2 cellular contexts compared by ENCODE assay signal in the genomic region with DNA sequence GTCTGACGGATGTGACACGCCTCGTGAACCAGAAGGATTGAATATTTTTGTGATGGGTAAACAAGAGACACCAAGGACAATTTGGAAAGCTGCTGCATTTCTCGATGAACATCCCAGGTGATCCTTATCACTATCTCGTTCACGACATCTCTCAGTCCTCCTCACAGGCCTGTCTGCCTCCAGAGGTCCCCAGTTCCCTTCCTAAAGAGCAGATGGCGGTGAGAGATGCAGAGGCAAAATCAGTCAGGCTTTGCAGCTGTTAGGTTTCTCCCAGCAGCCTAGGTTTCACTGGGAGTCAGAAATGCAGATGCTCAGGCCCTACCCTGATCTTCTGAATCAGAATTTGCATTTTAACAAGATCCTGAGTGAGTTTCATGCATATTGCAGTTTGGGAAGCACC.
TF ChIP-seq lines count a peak whose summit lies in the region.

No MANE protein-coding gene starts in this region.

TF ChIP-seq in H1, 55 proteins besides CTCF, POLR2A, EP300 and RAD21:
- TF ChIP-seq KDM1A (IDR thresholded peaks at IDR 0.05; ENCODE audit: borderline replicate concordance, low read length) (no peak), BRCA1 (IDR thresholded peaks at IDR 0.05; ENCODE audit: low read depth, low read length) (no peak), ATF2 (IDR thresholded peaks at IDR 0.05; ENCODE audit: low read length) (no peak)

TF ChIP-seq in SK-N-SH treated with all-trans-retinoic acid at 6 μM for 48 hours, 23 proteins besides CTCF, POLR2A, EP300 and RAD21:
- TF ChIP-seq ZFP30 (CRISPR knock-in tag; IDR thresholded peaks at IDR 0.05) (no peak), BACH2 (CRISPR knock-in tag; IDR thresholded peaks at IDR 0.05; ENCODE audit: borderline replicate concordance) (no peak), TCF4 (CRISPR knock-in tag; IDR thresholded peaks at IDR 0.05; ENCODE audit: borderline replicate concordance) (no peak), ZNF8 (CRISPR knock-in tag; IDR thresholded peaks at IDR 0.05) (no peak), ZFP3 (CRISPR knock-in tag; IDR thresholded peaks at IDR 0.05) (no peak), GLIS3 (CRISPR knock-in tag; IDR thresholded peaks at IDR 0.05) (no peak), ARNTL (CRISPR knock-in tag; IDR thresholded peaks at IDR 0.05; ENCODE audit: borderline replicate concordance, low read depth) (no peak), OSR1 (CRISPR knock-in tag; IDR thresholded peaks at IDR 0.05) (no peak), ZC3H10 (CRISPR knock-in tag; IDR thresholded peaks at IDR 0.05) (no peak), ZNF70 (CRISPR knock-in tag; IDR thresholded peaks at IDR 0.05) (no peak), SNAI2 (CRISPR knock-in tag; IDR thresholded peaks at IDR 0.05) (no peak), CSRNP3 (CRISPR knock-in tag; IDR thresholded peaks at IDR 0.05) (no peak), RARB (CRISPR knock-in tag; IDR thresholded peaks at IDR 0.05) (no peak), TOX (CRISPR knock-in tag; IDR thresholded peaks at IDR 0.05; ENCODE audit: borderline replicate concordance) (no peak), CREB5 (CRISPR knock-in tag; IDR thresholded peaks at IDR 0.05; ENCODE audit: low read depth) (no peak), ZNF565 (CRISPR knock-in tag; conservative IDR thresholded peaks at IDR 0.05; ENCODE audit: low read depth) (no peak), PPARA (CRISPR knock-in tag; IDR thresholded peaks at IDR 0.05; ENCODE audit: borderline replicate concordance) (no peak)
- TF ChIP-seq, protein P1, sequence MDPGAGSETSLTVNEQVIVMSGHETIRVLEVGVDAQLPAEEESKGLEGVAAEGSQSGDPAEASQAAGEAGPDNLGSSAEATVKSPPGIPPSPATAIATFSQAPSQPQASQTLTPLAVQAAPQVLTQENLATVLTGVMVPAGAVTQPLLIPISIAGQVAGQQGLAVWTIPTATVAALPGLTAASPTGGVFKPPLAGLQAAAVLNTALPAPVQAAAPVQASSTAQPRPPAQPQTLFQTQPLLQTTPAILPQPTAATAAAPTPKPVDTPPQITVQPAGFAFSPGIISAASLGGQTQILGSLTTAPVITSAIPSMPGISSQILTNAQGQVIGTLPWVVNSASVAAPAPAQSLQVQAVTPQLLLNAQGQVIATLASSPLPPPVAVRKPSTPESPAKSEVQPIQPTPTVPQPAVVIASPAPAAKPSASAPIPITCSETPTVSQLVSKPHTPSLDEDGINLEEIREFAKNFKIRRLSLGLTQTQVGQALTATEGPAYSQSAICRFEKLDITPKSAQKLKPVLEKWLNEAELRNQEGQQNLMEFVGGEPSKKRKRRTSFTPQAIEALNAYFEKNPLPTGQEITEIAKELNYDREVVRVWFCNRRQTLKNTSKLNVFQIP (CRISPR knock-in tag; IDR thresholded peaks at IDR 0.05; ENCODE audit: borderline replicate concordance, low read depth) = no peak
- TF ChIP-seq, protein P2, sequence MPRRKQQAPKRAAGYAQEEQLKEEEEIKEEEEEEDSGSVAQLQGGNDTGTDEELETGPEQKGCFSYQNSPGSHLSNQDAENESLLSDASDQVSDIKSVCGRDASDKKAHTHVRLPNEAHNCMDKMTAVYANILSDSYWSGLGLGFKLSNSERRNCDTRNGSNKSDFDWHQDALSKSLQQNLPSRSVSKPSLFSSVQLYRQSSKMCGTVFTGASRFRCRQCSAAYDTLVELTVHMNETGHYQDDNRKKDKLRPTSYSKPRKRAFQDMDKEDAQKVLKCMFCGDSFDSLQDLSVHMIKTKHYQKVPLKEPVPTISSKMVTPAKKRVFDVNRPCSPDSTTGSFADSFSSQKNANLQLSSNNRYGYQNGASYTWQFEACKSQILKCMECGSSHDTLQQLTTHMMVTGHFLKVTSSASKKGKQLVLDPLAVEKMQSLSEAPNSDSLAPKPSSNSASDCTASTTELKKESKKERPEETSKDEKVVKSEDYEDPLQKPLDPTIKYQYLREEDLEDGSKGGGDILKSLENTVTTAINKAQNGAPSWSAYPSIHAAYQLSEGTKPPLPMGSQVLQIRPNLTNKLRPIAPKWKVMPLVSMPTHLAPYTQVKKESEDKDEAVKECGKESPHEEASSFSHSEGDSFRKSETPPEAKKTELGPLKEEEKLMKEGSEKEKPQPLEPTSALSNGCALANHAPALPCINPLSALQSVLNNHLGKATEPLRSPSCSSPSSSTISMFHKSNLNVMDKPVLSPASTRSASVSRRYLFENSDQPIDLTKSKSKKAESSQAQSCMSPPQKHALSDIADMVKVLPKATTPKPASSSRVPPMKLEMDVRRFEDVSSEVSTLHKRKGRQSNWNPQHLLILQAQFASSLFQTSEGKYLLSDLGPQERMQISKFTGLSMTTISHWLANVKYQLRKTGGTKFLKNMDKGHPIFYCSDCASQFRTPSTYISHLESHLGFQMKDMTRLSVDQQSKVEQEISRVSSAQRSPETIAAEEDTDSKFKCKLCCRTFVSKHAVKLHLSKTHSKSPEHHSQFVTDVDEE (CRISPR knock-in tag; IDR thresholded peaks at IDR 0.05) = no peak
